Comparison of ENCODE assay signal across 12 cellular contexts in genomic region chr13:111219306-111219705, GRCh38.
A peak's percentile ranks its signal among the peaks of the same experiment; 100 is the strongest.
DNase-seq lines count a peak whose midpoint lies in the region; ATAC-seq and TF ChIP-seq lines count a peak whose summit lies in the region.
"Had no signal": no experiment of that assay in that cellular context is flagged by ENCODE, and none has a peak within 500 bp of the region (broad histone marks: within the 10 kb centered on the region; RNA-seq: fewer than 3 reads in every experiment).

No MANE protein-coding gene starts in this region.

- H4K12ac ChIP-seq in trophoblast cell (ENCODE audit: low read depth, low read length), result no peak overlapping the region

- no peak for TF ChIP-seq CTCF in fibroblast of villous mesenchyme (IDR thresholded peaks at IDR 0.05; ENCODE audit: insufficient read depth, low read depth, low read length)

- DNase-seq in Ammon's horn (ENCODE audit: low spot score), result peak; percentile 68
- peak; percentile 82 for DNase-seq in fibroblast of villous mesenchyme (ENCODE audit: low read depth)
- peak; percentile 83 to 87 for DNase-seq in trophoblast cell
- DNase-seq in AML-193 (lab: John Stamatoyannopoulos, UW), result no peak
- DNase-seq in NCI-H2196 treated with DMSO at 0.1 percent for 48 hours (lab: John Stamatoyannopoulos, UW; ENCODE audit: unreplicated experiment), result no peak
- DNase-seq: activated CD4-positive, alpha-beta T cell treated with anti-CD3 and anti-CD28 coated beads, Interleukin-2, amount 50 U/mL, for 1 hour; CD8-positive, alpha-beta memory T cell; SJCRH30 had no signal

- H2BK120ac ChIP-seq in trophoblast cell (ENCODE audit: insufficient read depth, low read length, poor library complexity), result no peak overlapping the region

- H3K27me3 ChIP-seq in trophoblast cell (ENCODE audit: insufficient read depth, low read length), result no peaks in the 10 kb centered on the region
- H3K27me3 ChIP-seq: SJCRH30 had no signal

- H3K79me2 ChIP-seq in trophoblast cell (ENCODE audit: control insufficient read depth, insufficient read depth, low read length, poor library complexity), result peaks cover 2% of the 10 kb centered on the region

- no peak overlapping the region for H3K4ac ChIP-seq in trophoblast cell (ENCODE audit: low read depth, low read length)

- no peak overlapping the region for H3K9ac ChIP-seq in trophoblast cell (ENCODE audit: low read length)

- H3K27ac ChIP-seq in angular gyrus (ENCODE audit: low read depth, low read length), result peak overlapping the region; percentile 37
- H3K27ac ChIP-seq in trophoblast cell (ENCODE audit: low read depth, low read length), result no peak overlapping the region
- H3K27ac ChIP-seq: SJCRH30 had no signal

- H2BK5ac ChIP-seq in trophoblast cell (ENCODE audit: low read depth, low read length, poor library complexity), result no peak overlapping the region

- no peak overlapping the region for H3K18ac ChIP-seq in trophoblast cell (ENCODE audit: low read length)

- H4K8ac ChIP-seq in trophoblast cell (ENCODE audit: low read depth, low read length), result no peak overlapping the region

- no peak overlapping the region for H3K23ac ChIP-seq in trophoblast cell (ENCODE audit: low read length)

- no peak overlapping the region for H2AFZ ChIP-seq in trophoblast cell (ENCODE audit: insufficient read depth, low read length, poor library complexity)

- peaks cover 2% of the 10 kb centered on the region for H3K9me3 ChIP-seq in trophoblast cell (ENCODE audit: insufficient read depth, low read depth, low read length)
- H3K9me3 ChIP-seq: SJCRH30 had no signal

- WGBS in trophoblast cell (ENCODE audit: extremely low coverage, insufficient coverage, insufficient read length), result no CpG with 5 or more reads among the region's 4 CpGs

- H3K4me2 ChIP-seq in trophoblast cell (ENCODE audit: low read length), result no peak overlapping the region

- H2AK5ac ChIP-seq in trophoblast cell (ENCODE audit: low read length), result no peak overlapping the region

- H3K36me3 ChIP-seq in trophoblast cell (ENCODE audit: control insufficient read depth in 1 of 2, insufficient read depth in 2 of 2, low read length in 2 of 2), result peaks cover 2 to 9% of the 10 kb centered on the region in 2 experiments
- H3K36me3 ChIP-seq: SJCRH30 had no signal

- H3K14ac ChIP-seq in trophoblast cell (ENCODE audit: low read length), result no peak overlapping the region

- ATAC-seq in HG02870 (IDR thresholded peaks at IDR 0.05; ENCODE audit: unreplicated experiment) (no peak), GM18858 (IDR thresholded peaks at IDR 0.05; ENCODE audit: unreplicated experiment) (no peak)
- ATAC-seq: GM12878 had no signal

- H2BK12ac ChIP-seq in trophoblast cell (ENCODE audit: low read length), result no peak overlapping the region

- H3K4me1 ChIP-seq in trophoblast cell (ENCODE audit: control insufficient read depth in 1 of 2, insufficient read depth in 2 of 2, low read length in 2 of 2), result peaks cover 2% of the 10 kb centered on the region in 2 experiments

- H4K91ac ChIP-seq in trophoblast cell (ENCODE audit: low read depth, low read length), result no peak overlapping the region

- no peak overlapping the region for H3K4me3 ChIP-seq in fibroblast of villous mesenchyme (ENCODE audit: low read depth, low read length)
- H3K4me3 ChIP-seq in trophoblast cell (ENCODE audit: low read depth, low read length), result no peak overlapping the region
- H3K4me3 ChIP-seq: GM12878, SJCRH30 had no signal

- no peaks in the 10 kb centered on the region for H3K79me1 ChIP-seq in trophoblast cell (ENCODE audit: low read length)

Comparison
In these comparisons a context has a peak if more than half of its experiments do, and no peak if none do; other contexts are left out.
1. DNase-seq: peak in Ammon's horn (single experiment), fibroblast of villous mesenchyme (single experiment) and trophoblast cell (2 of 2); none in AML-193 (0 of 2) and NCI-H2196 treated with DMSO at 0.1 percent for 48 hours (single experiment).